Comparison of ENCODE assay signal across 30 cellular contexts in the genomic region with DNA sequence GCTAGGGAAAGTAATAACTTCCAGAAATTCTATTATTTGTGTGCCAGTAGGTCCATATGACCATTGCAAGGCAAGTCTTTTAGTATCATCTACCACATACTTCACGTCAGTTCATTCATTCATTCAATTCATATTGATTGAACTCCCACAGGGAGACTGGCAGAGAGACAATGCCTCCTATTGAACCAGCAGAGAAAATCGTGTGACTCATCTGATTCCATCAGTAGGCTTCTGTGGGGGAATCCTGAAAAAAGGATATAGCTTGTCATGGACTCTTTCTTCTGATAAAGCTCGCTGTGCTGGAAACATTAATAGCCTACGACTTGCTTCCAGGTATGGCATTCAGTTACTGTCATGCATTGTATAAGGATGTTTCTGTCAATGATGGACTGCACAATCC. TPM values are rescaled to one million over a fixed set of nuclear protein-coding genes. Genes with fewer than 3 reads are reported as not detected.
"Had no signal": no experiment of that assay in that cellular context is flagged by ENCODE, and none has a peak within 500 bp of the region (broad histone marks: within the 10 kb centered on the region; RNA-seq: fewer than 3 reads in every experiment).

No MANE protein-coding gene starts in this region.

- H3K4me1 Mint-ChIP-seq: activated CD4-positive, alpha-beta T cell treated with anti-CD3 and anti-CD28 coated beads, Interleukin-2, amount 10 ng/mL, durations not matched to agents 24 days and 14 days; activated naive CD4-positive, alpha-beta T cell treated with anti-CD3 and anti-CD28 coated beads, Interleukin-2, amount 10 ng/mL, durations not matched to agents 7 days and 5 days; nephron; stimulated activated naive B cell treated with anti-CD40 and anti-IgM and Interleukin-4, amounts not matched to agents 10 μg/mL and 1 μg/mL and 100 μg/mL, for 72 hours had no signal

- H3K27ac ChIP-seq: brain microvascular endothelial cell, heart right ventricle, left lung, lower lobe of right lung, ovary, psoas muscle, right atrium auricular region, stomach, thyroid gland, upper lobe of right lung had no signal

- H3K4me3 Mint-ChIP-seq: activated CD4-positive, alpha-beta memory T cell treated with anti-CD3 and anti-CD28 coated beads for 36 hours; activated CD4-positive, alpha-beta T cell treated with anti-CD3 and anti-CD28 coated beads, Interleukin-2, amount 10 ng/mL, durations not matched to agents 24 days and 14 days; activated naive CD4-positive, alpha-beta T cell treated with anti-CD3 and anti-CD28 coated beads, Interleukin-2, amount 10 ng/mL, durations not matched to agents 7 days and 5 days; activated T-cell treated with anti-CD3 and anti-CD28 coated beads, Interleukin-2, amount 50 U/mL, for 24 hours; nephron; stimulated activated naive B cell treated with anti-CD40 and anti-IgM and Interleukin-4, amounts not matched to agents 10 μg/mL and 1 μg/mL and 100 μg/mL, for 72 hours; T-helper 1 cell treated with Interleukin-12 subunit alpha and Interleukin-12 subunit beta and Interleukin-4 antibody, amounts not matched to agents 30 μg/mL and 1 μg/mL, for 36 hours had no signal

- H3K9me3 ChIP-seq: heart right ventricle, left lung, lower lobe of right lung, ovary, psoas muscle, right atrium auricular region, stomach, thyroid gland, upper lobe of right lung had no signal

- ATAC-seq: heart right ventricle; left lung; lower lobe of right lung; psoas muscle; stimulated activated naive B cell treated with anti-CD40 and anti-IgM and Interleukin-4, amounts not matched to agents 10 μg/mL and 1 μg/mL and 100 μg/mL, for 72 hours; upper lobe of right lung had no signal

- H3K27me3 Mint-ChIP-seq: activated CD4-positive, alpha-beta memory T cell treated with anti-CD3 and anti-CD28 coated beads for 36 hours; activated CD4-positive, alpha-beta T cell treated with anti-CD3 and anti-CD28 coated beads, Interleukin-2, amount 10 ng/mL, durations not matched to agents 24 days and 14 days; activated naive CD4-positive, alpha-beta T cell treated with anti-CD3 and anti-CD28 coated beads, Interleukin-2, amount 10 ng/mL, durations not matched to agents 7 days and 5 days had no signal

- H3K4me2 ChIP-seq: smooth muscle cell had no signal

- H3K36me3 Mint-ChIP-seq: activated CD4-positive, alpha-beta memory T cell treated with anti-CD3 and anti-CD28 coated beads for 36 hours; activated naive CD4-positive, alpha-beta T cell treated with anti-CD3 and anti-CD28 coated beads, Interleukin-2, amount 10 ng/mL, durations not matched to agents 7 days and 5 days; stimulated activated naive B cell treated with anti-CD40 and anti-IgM and Interleukin-4, amounts not matched to agents 10 μg/mL and 1 μg/mL and 100 μg/mL, for 72 hours had no signal

- DNase-seq: activated CD4-positive, alpha-beta memory T cell treated with anti-CD3 and anti-CD28 coated beads for 36 hours; activated CD4-positive, alpha-beta T cell treated with anti-CD3 and anti-CD28 coated beads, Interleukin-2, amount 10 ng/mL, durations not matched to agents 24 days and 14 days; activated CD4-positive, CD25-positive, alpha-beta regulatory T cell treated with anti-CD3 and anti-CD28 coated beads, Interleukin-2, amount 50 U/mL, for 72 hours; activated CD8-positive, alpha-beta memory T cell treated with anti-CD3 and anti-CD28 coated beads, Interleukin-2, amount 50 U/mL, for 48 hours; activated gamma-delta T cell; activated naive CD4-positive, alpha-beta T cell treated with anti-CD3 and anti-CD28 coated beads, Interleukin-2, amount 10 ng/mL, durations not matched to agents 7 days and 5 days; activated T-cell treated with anti-CD3 and anti-CD28 coated beads, Interleukin-2, amount 50 U/mL, for 24 hours; amniotic stem cell; brain microvascular endothelial cell; heart right ventricle; lower lobe of right lung; ovary; psoas muscle; stimulated activated CD4-positive, alpha-beta T cell treated with anti-CD3 and anti-CD28 coated beads, Interleukin-15, amount 100 ng/mL, for 24 hours; stimulated activated CD4-positive, alpha-beta T cell treated with anti-CD3 and anti-CD28 coated beads, Interleukin-2, amount 100 ng/mL, for 24 hours; stimulated activated naive B cell treated with anti-CD40 and anti-IgM and Interleukin-4, amounts not matched to agents 10 μg/mL and 1 μg/mL and 100 μg/mL, for 72 hours; stomach; SW 1271; T1000; thyroid gland; upper lobe of right lung had no signal

- H3K9me3 Mint-ChIP-seq: activated CD4-positive, alpha-beta memory T cell treated with anti-CD3 and anti-CD28 coated beads for 36 hours; activated CD4-positive, alpha-beta T cell treated with anti-CD3 and anti-CD28 coated beads, Interleukin-2, amount 10 ng/mL, durations not matched to agents 24 days and 14 days; activated naive CD4-positive, alpha-beta T cell treated with anti-CD3 and anti-CD28 coated beads, Interleukin-2, amount 10 ng/mL, durations not matched to agents 7 days and 5 days; activated T-cell treated with anti-CD3 and anti-CD28 coated beads, Interleukin-2, amount 50 U/mL, for 24 hours; nephron; stimulated activated naive B cell treated with anti-CD40 and anti-IgM and Interleukin-4, amounts not matched to agents 10 μg/mL and 1 μg/mL and 100 μg/mL, for 72 hours; T-helper 1 cell treated with Interleukin-12 subunit alpha and Interleukin-12 subunit beta and Interleukin-4 antibody, amounts not matched to agents 30 μg/mL and 1 μg/mL, for 36 hours had no signal

- H3K36me3 ChIP-seq: brain microvascular endothelial cell, heart right ventricle, left lung, lower lobe of right lung, ovary, right atrium auricular region, stomach, thyroid gland, upper lobe of right lung had no signal

- H3K4me1 ChIP-seq: heart right ventricle, left lung, lower lobe of right lung, psoas muscle, right atrium auricular region, stomach, thyroid gland, upper lobe of right lung had no signal

- H3K27me3 ChIP-seq: brain microvascular endothelial cell, heart right ventricle, left lung, ovary, right atrium auricular region, stomach, thyroid gland, upper lobe of right lung had no signal

- H3K27ac Mint-ChIP-seq: activated CD4-positive, alpha-beta memory T cell treated with anti-CD3 and anti-CD28 coated beads for 36 hours; activated CD4-positive, alpha-beta T cell treated with anti-CD3 and anti-CD28 coated beads, Interleukin-2, amount 10 ng/mL, durations not matched to agents 24 days and 14 days; activated naive CD4-positive, alpha-beta T cell treated with anti-CD3 and anti-CD28 coated beads, Interleukin-2, amount 10 ng/mL, durations not matched to agents 7 days and 5 days; activated T-cell treated with anti-CD3 and anti-CD28 coated beads, Interleukin-2, amount 50 U/mL, for 24 hours; nephron; stimulated activated naive B cell treated with anti-CD40 and anti-IgM and Interleukin-4, amounts not matched to agents 10 μg/mL and 1 μg/mL and 100 μg/mL, for 72 hours; T-helper 1 cell treated with Interleukin-12 subunit alpha and Interleukin-12 subunit beta and Interleukin-4 antibody, amounts not matched to agents 30 μg/mL and 1 μg/mL, for 36 hours had no signal

- H3K4me3 ChIP-seq: heart right ventricle, left lung, lower lobe of right lung, ovary, psoas muscle, right atrium auricular region, smooth muscle cell, stomach, thyroid gland, upper lobe of right lung had no signal

RNA-seq across cellular contexts. Expression of gene CNR1, which starts 45.3 kb away (rescaled TPM):
- total RNA-seq: activated CD4-positive, alpha-beta memory T cell treated with anti-CD3 and anti-CD28 coated beads for 36 hours; activated CD4-positive, alpha-beta T cell treated with anti-CD3 and anti-CD28 coated beads, Interleukin-2, amount 10 ng/mL, durations not matched to agents 24 days and 14 days; endothelial cell of umbilical vein; fibroblast of lung; fibroblast of villous mesenchyme; glomerular endothelial cell; smooth muscle cell had no signal
- polyA plus RNA-seq: fibroblast of lung, smooth muscle cell had no signal
